8 cellular contexts compared by ENCODE assay signal in genomic region chr11:108788565-108789199, GRCh38.
A peak's percentile ranks its signal among the peaks of the same experiment; 100 is the strongest.
DNase-seq lines count a peak whose midpoint lies in the region; ATAC-seq and TF ChIP-seq lines count a peak whose summit lies in the region.

No MANE protein-coding gene starts in this region.

- H2AFZ ChIP-seq in HCT116 (ENCODE audit: low read depth, low read length, poor library complexity, severe bottlenecking): no peak overlapping the region
- no peak overlapping the region for H2AFZ ChIP-seq in SK-N-SH (ENCODE audit: low read depth)

- peaks cover 89% of the 10 kb centered on the region for H3K79me2 ChIP-seq in HCT116 (ENCODE audit: insufficient read depth, low read length)
- peaks cover 53% of the 10 kb centered on the region for H3K79me2 ChIP-seq in SK-N-SH (ENCODE audit: insufficient read depth)

- H3K36me3 ChIP-seq in HCT116 (ENCODE audit: control insufficient read depth in 1 of 2, insufficient read depth in 2 of 2, low read length in 2 of 2): no peaks in the 10 kb centered on the region
- peaks cover 0 to 8% of the 10 kb centered on the region in 2 experiments for H3K36me3 ChIP-seq in SK-N-SH (replicated peaks in 1 of 2; ENCODE audit: control insufficient read depth in 1 of 2, insufficient read depth in 2 of 2, low read length in 1 of 2)

- H3K9me3 ChIP-seq in HCT116 (ENCODE audit: control insufficient read depth in 1 of 2, insufficient read depth in 1 of 2, low read depth in 1 of 2, low read length in 2 of 2): no peaks in the 10 kb centered on the region
- no peaks in the 10 kb centered on the region for H3K9me3 ChIP-seq in SK-N-SH

- H3K27ac ChIP-seq in HCT116 (ENCODE audit: low read depth, low read length): peak overlapping the region; percentile 0; the same call in 1 of the 2 replicates
- H3K27ac ChIP-seq in SK-N-SH (ENCODE audit: low read depth in 2 of 2, low read length in 1 of 2): no peak overlapping the region

- H3K9ac ChIP-seq in HCT116 (ENCODE audit: low read length) (no peak overlapping the region), SK-N-SH (no peak overlapping the region)

- TF ChIP-seq RAD21 in HCT116 (IDR thresholded peaks at IDR 0.05; ENCODE audit: low read depth) (peak; percentile 68), SK-N-SH (IDR thresholded peaks at IDR 0.05; ENCODE audit: low read length) (peak; percentile 63)

- POLR2A ChIA-PET in HCT116 (lab: Charles Lee): no interaction called here
- POLR2A ChIA-PET in SK-N-SH (lab: Yijun Ruan, JAX): no interaction called here

- peak; percentile 34 to 59 (median 55); a peak in 5 of 6 replicates for TF ChIP-seq CTCF in HCT116 (IDR thresholded peaks at IDR 0.05 in 2 of 3, conservative IDR thresholded peaks at IDR 0.05 in 1 of 3; ENCODE audit: borderline replicate concordance in 1 of 3, insufficient read depth in 1 of 3, low read depth in 2 of 3, low read length in 2 of 3)
- peak; percentile 63 for TF ChIP-seq CTCF in SK-N-SH (IDR thresholded peaks at IDR 0.05)

- DNase-seq in EL (peak; percentile 45), HCT116 (ENCODE audit: low read depth, low spot score) (peak; percentile 21), SK-N-SH (no peak), iPS DF 4.7 (ENCODE audit: extremely low read depth, low spot score) (peak; percentile 38), NCI-H1048 (lab: John Stamatoyannopoulos, UW) (no peak)

- intact Hi-C loops in HCT116 (cut with micrococcal nuclease): loop anchor here (1.0 kb wide), 1 partner anchor 909 kb away; no protein-coding TSS in a partner anchor

- ATAC-seq in HCT116: peak; percentile 86
- ATAC-seq in HG03025 (IDR thresholded peaks at IDR 0.05; ENCODE audit: low FRiP score, unreplicated experiment): no peak
- ATAC-seq in HG02840 (IDR thresholded peaks at IDR 0.05; ENCODE audit: low FRiP score, unreplicated experiment): no peak
- no peak for ATAC-seq in HG03097 (IDR thresholded peaks at IDR 0.05; ENCODE audit: low FRiP score, unreplicated experiment)

- peaks cover 3% of the 10 kb centered on the region for H3F3A ChIP-seq in SK-N-SH (replicated peaks; ENCODE audit: insufficient read depth)

- peaks cover 27 to 30% of the 10 kb centered on the region in 2 experiments for H3K4me1 ChIP-seq in HCT116 (ENCODE audit: control insufficient read depth in 1 of 2, insufficient read depth in 2 of 2, low read length in 2 of 2)
- peaks cover 4 to 17% of the 10 kb centered on the region in 2 experiments; a peak in 3 of 4 replicates for H3K4me1 ChIP-seq in SK-N-SH (ENCODE audit: control insufficient read depth in 1 of 2, insufficient read depth in 2 of 2, low read depth in 1 of 2, low read length in 1 of 2)

- H3K27me3 ChIP-seq in HCT116 (ENCODE audit: insufficient read depth, low read length): no peaks in the 10 kb centered on the region
- H3K27me3 ChIP-seq in SK-N-SH (ENCODE audit: insufficient read depth): no peaks in the 10 kb centered on the region

- no peak overlapping the region for H3K4me3 ChIP-seq in HCT116 (replicated peaks in 1 of 2; ENCODE audit: low read depth in 1 of 2, low read length in 2 of 2)
- no peak overlapping the region for H3K4me3 ChIP-seq in SK-N-SH (ENCODE audit: low read depth in 2 of 2, low read length in 1 of 2)

- TF ChIP-seq EP300 in SK-N-SH (IDR thresholded peaks at IDR 0.05; ENCODE audit: borderline replicate concordance in 1 of 2, low read depth in 1 of 2, low read length in 1 of 2): no peak

- CTCF ChIA-PET in HCT116 (lab: Charles Lee): interaction anchor here (0.6 to 2.4 kb wide), 10 partner anchors 9 to 1151 kb away, joined by 3 to 9 read pairs (median 3); no protein-coding TSS in a partner anchor
- CTCF ChIA-PET in SK-N-SH (lab: Yijun Ruan, JAX): interaction anchor here (0.7 to 2.6 kb wide), 6 partner anchors 9 to 1066 kb away, joined by 3 to 6 read pairs (median 5); no protein-coding TSS in a partner anchor

- WGBS in SK-N-SH (ENCODE audit: low lambda C conversion rate): 84% methylated on average over 5 of the region's 5 CpGs

- H3K9me2 ChIP-seq in HCT116 (ENCODE audit: insufficient read depth) (no peaks in the 10 kb centered on the region), SK-N-SH (no peaks in the 10 kb centered on the region)

- RAD21 ChIA-PET in HCT116 (lab: Charles Lee; ENCODE audit: low non-redundant PET in 1 of 2, low total read pairs in 2 of 2, uncharacterized antibody in 2 of 2, unreplicated experiment in 2 of 2): no interaction called here

- BruUV-seq in HCT116 (replicated peaks; lab: Mats Ljungman, UMichigan): no TSS peak

- no peak overlapping the region for H3K4me2 ChIP-seq in HCT116 (ENCODE audit: low read length)
- H3K4me2 ChIP-seq in SK-N-SH: no peak overlapping the region

- TF ChIP-seq POLR2A in HCT116 (IDR thresholded peaks at IDR 0.05; ENCODE audit: borderline replicate concordance, extremely low read depth, insufficient read depth, insufficient read length): no peak

- H4K20me1 ChIP-seq in HCT116 (ENCODE audit: insufficient read depth) (peaks cover 3% of the 10 kb centered on the region; the same call in 1 of the 2 replicates), SK-N-SH (ENCODE audit: insufficient read depth) (no peaks in the 10 kb centered on the region)

TF ChIP-seq in HCT116, 20 proteins besides CTCF, POLR2A, EP300 and RAD21:
- TF ChIP-seq CBX3 (IDR thresholded peaks at IDR 0.05; ENCODE audit: low read depth) (0 out of 2 replicates have a peak, but pooled peaks have one; percentile 21), ZBTB33 (IDR thresholded peaks at IDR 0.05; ENCODE audit: extremely low read depth, insufficient replicate concordance, low read length) (no peak), SRF (IDR thresholded peaks at IDR 0.05; ENCODE audit: low read depth) (no peak)

TF ChIP-seq in SK-N-SH, 30 proteins besides CTCF, POLR2A, EP300 and RAD21:
- no peak for TF ChIP-seq NRF1 (IDR thresholded peaks at IDR 0.05; ENCODE audit: low read depth, low read length)
- TF ChIP-seq SMC3 (IDR thresholded peaks at IDR 0.05; ENCODE audit: low read depth, low read length): peak; percentile 35; the same call in 1 of the 2 replicates
- no peak for TF ChIP-seq GATA2 (CRISPR knock-in tag; IDR thresholded peaks at IDR 0.05)
- TF ChIP-seq MXI1 (IDR thresholded peaks at IDR 0.05; ENCODE audit: low read depth, low read length): no peak
- no peak for TF ChIP-seq CHD2 (IDR thresholded peaks at IDR 0.05; ENCODE audit: low read length, partially characterized antibody)

Comparison
In these comparisons a context has a peak if more than half of its experiments do, and no peak if none do; other contexts are left out.
1. DNase-seq: peak in EL (single experiment), HCT116 (single experiment) and iPS DF 4.7 (single experiment); none in SK-N-SH (single experiment) and NCI-H1048 (single experiment).